8 cellular contexts compared by ENCODE assay signal in the genomic region with DNA sequence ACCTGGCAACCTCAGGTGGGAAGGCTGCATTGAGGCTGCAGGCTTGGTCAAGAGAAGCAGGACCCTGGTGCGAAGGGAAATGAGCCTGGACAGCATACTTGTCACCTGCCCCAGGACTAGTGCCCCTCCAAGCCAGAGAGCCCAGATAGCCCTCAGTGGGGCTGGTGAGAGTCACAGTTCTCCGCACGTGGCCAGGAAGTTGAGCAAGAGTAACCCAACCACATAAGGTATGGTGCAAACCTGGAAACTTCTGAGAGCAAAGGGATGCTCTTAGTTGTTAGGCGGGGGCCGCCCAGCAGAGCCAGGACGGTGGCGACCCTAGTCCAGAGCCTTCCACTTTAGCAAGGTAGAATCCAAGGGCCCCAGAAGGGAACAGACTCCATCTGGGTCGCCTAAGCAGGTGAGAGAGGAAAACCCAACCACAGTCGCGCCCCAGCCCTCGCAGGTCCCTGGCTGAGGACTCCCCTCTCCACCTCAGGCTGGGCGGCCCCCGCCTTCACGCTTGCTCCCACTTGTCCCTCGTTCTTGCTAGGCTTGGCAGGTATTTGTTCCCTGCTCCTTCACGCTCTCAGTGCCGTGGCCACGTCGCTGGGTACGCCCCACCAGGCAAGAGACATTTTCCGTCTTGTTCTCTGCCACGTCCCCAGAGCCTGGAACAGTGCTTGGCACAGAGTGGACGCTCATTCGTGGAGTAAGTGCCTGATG. TPM values are rescaled to one million over a fixed set of nuclear protein-coding genes. Genes with fewer than 3 reads are reported as not detected.
DNase-seq lines count a peak whose midpoint lies in the region; TF ChIP-seq lines count a peak whose summit lies in the region.

No MANE protein-coding gene starts in this region.

- H3K36me3 Mint-ChIP-seq in activated naive CD4-positive, alpha-beta T cell treated with anti-CD3 and anti-CD28 coated beads, Interleukin-2, amount 10 ng/mL, durations not matched to agents 7 days and 5 days = peaks cover 11% of the 10 kb centered on the region

- no peak overlapping the region for H2BK120ac ChIP-seq in mesendoderm (ENCODE audit: low read depth, low read length)

- WGBS in mesendoderm (ENCODE audit: extremely low coverage, insufficient coverage, low lambda C conversion rate) = no CpG with 5 or more reads among the region's 24 CpGs

- H4K8ac ChIP-seq in mesendoderm (ENCODE audit: low read depth, low read length) = no peak overlapping the region

- no peak overlapping the region for H3K23ac ChIP-seq in mesendoderm (ENCODE audit: low read length)

- peak overlapping the region; percentile 80 for H3K56ac ChIP-seq in mesendoderm (ENCODE audit: low read length)

- H3K18ac ChIP-seq in mesendoderm (ENCODE audit: low read length) = no peak overlapping the region

- H3K9me3 ChIP-seq in breast epithelium (no peaks in the 10 kb centered on the region), tibial artery (no peaks in the 10 kb centered on the region)

- no peak for DNase-seq in activated naive CD4-positive, alpha-beta T cell treated with anti-CD3 and anti-CD28 coated beads, Interleukin-2, amount 10 ng/mL, durations not matched to agents 7 days and 5 days
- DNase-seq in activated naive CD4-positive, alpha-beta T cell (lab: John Stamatoyannopoulos, UW) = no peak
- DNase-seq in breast epithelium (ENCODE audit: low spot score in 2 of 2) (no peak), mesendoderm (no peak), tibial artery (no peak), OCI-M2 (lab: John Stamatoyannopoulos, UW; ENCODE audit: unreplicated experiment) (no peak), GM19238 (ENCODE audit: insufficient read length, low spot score) (no peak), GM10266 (ENCODE audit: extremely low spot score) (no peak)

- H3K9ac ChIP-seq in mesendoderm (ENCODE audit: low read length) = no peak overlapping the region

- H4K5ac ChIP-seq in mesendoderm (ENCODE audit: low read length) = no peak overlapping the region

- H3K27me3 Mint-ChIP-seq in activated naive CD4-positive, alpha-beta T cell treated with anti-CD3 and anti-CD28 coated beads, Interleukin-2, amount 10 ng/mL, durations not matched to agents 7 days and 5 days = peaks cover 23% of the 10 kb centered on the region

- H3K4ac ChIP-seq in mesendoderm (ENCODE audit: low read depth, low read length) = no peak overlapping the region

- H3K27me3 ChIP-seq in breast epithelium (no peaks in the 10 kb centered on the region), mesendoderm (ENCODE audit: insufficient read depth, low read length, poor library complexity) (no peaks in the 10 kb centered on the region), tibial artery (no peaks in the 10 kb centered on the region)

- no peaks in the 10 kb centered on the region for H3K36me3 ChIP-seq in breast epithelium
- no peaks in the 10 kb centered on the region for H3K36me3 ChIP-seq in mesendoderm (ENCODE audit: control insufficient read depth, insufficient read depth, low read length)
- H3K36me3 ChIP-seq in tibial artery = peaks cover 0 to 23% (median 6%) of the 10 kb centered on the region in 3 donors

- intact Hi-C loops in breast epithelium (cut with DNase I; ENCODE audit: low total_unique reads) (no loop called here), tibial artery (cut with DNase I; ENCODE audit: low total_unique reads) (loop anchor here (5.0 kb wide), 1 partner anchor 126 kb away; a partner anchor contains a TSS)

- H3K27ac ChIP-seq in breast epithelium (peak overlapping the region; percentile 91 to 96), mesendoderm (ENCODE audit: low read depth, low read length) (no peak overlapping the region), tibial artery (peak overlapping the region; percentile 87 to 92)

- no peak overlapping the region for H2BK5ac ChIP-seq in mesendoderm (ENCODE audit: low read length)

- H3K9me3 Mint-ChIP-seq in activated naive CD4-positive, alpha-beta T cell treated with anti-CD3 and anti-CD28 coated beads, Interleukin-2, amount 10 ng/mL, durations not matched to agents 7 days and 5 days = no peaks in the 10 kb centered on the region

- peak overlapping the region; percentile 98 for H3K4me3 Mint-ChIP-seq in activated naive CD4-positive, alpha-beta T cell treated with anti-CD3 and anti-CD28 coated beads, Interleukin-2, amount 10 ng/mL, durations not matched to agents 7 days and 5 days

- TF ChIP-seq POLR2A in breast epithelium (IDR thresholded peaks at IDR 0.05) = no peak

- H3K79me2 ChIP-seq in mesendoderm (ENCODE audit: control insufficient read depth, insufficient read depth, low read length) = peaks cover 6% of the 10 kb centered on the region

- CTCF ChIA-PET in activated naive CD4-positive, alpha-beta T cell treated with anti-CD3 and anti-CD28 coated beads, Interleukin-2, amount 10 ng/mL, durations not matched to agents 7 days and 5 days (lab: Charles Lee) = interaction anchor here (0.8 to 10.5 kb wide), 14 partner anchors 8 to 190 kb away, joined by 3 to 252 read pairs (median 8); a partner anchor contains a TSS

- no peak overlapping the region for H2BK15ac ChIP-seq in mesendoderm (replicated peaks; ENCODE audit: low read depth)

- peaks cover 24% of the 10 kb centered on the region for H3K4me1 Mint-ChIP-seq in activated naive CD4-positive, alpha-beta T cell treated with anti-CD3 and anti-CD28 coated beads, Interleukin-2, amount 10 ng/mL, durations not matched to agents 7 days and 5 days

- H2AK5ac ChIP-seq in mesendoderm (ENCODE audit: low read length) = no peak overlapping the region

- TF ChIP-seq CTCF in breast epithelium (IDR thresholded peaks at IDR 0.05) (no peak), tibial artery (IDR thresholded peaks at IDR 0.05) (no peak), GM10266 (IDR thresholded peaks at IDR 0.05; ENCODE audit: control insufficient read depth, insufficient read depth, low read depth, missing control alignments) (no peak)

- H3K79me1 ChIP-seq in mesendoderm (ENCODE audit: low read length) = peaks cover 8% of the 10 kb centered on the region

- H3K27ac Mint-ChIP-seq in activated naive CD4-positive, alpha-beta T cell treated with anti-CD3 and anti-CD28 coated beads, Interleukin-2, amount 10 ng/mL, durations not matched to agents 7 days and 5 days = no peak overlapping the region

- H3K4me2 ChIP-seq in mesendoderm (ENCODE audit: low read length) = no peak overlapping the region

- H3K4me1 ChIP-seq in breast epithelium = peaks cover 5 to 10% of the 10 kb centered on the region in 2 donors
- no peaks in the 10 kb centered on the region for H3K4me1 ChIP-seq in mesendoderm (ENCODE audit: control insufficient read depth, low read depth, low read length)
- H3K4me1 ChIP-seq in tibial artery = peaks cover 0 to 30% (median 18%) of the 10 kb centered on the region in 4 donors

- H3K4me3 ChIP-seq in breast epithelium (peak overlapping the region; percentile 77 to 95 (median 86)), mesendoderm (ENCODE audit: low read length) (no peak overlapping the region), tibial artery (peak overlapping the region; percentile 74 to 80)

RNA-seq across cellular contexts. Expression of a gene that starts 1.1 kb away (rescaled TPM):
- 10 to 100 TPM; 23.2 to 25.0 (median 23.9) TPM for total RNA-seq in breast epithelium
- 11.7 TPM for polyA plus RNA-seq in mesendoderm (2013, experiment 1 of 2)
- 11.5 TPM for polyA plus RNA-seq in mesendoderm (2013, experiment 2 of 2)

RNA-seq across cellular contexts. Expression of a gene that starts 19.1 kb away (rescaled TPM):
- 10 to 100 TPM in 1 of 3 donors, 1 to 10 TPM in 1, not detected in 1; 8.5 to 12.1 TPM for total RNA-seq in breast epithelium
- polyA plus RNA-seq in mesendoderm (2013, experiment 1 of 2) = 1.2 TPM
- 1.2 TPM for polyA plus RNA-seq in mesendoderm (2013, experiment 2 of 2)

RNA-seq across cellular contexts. Expression of a gene that starts 36.0 kb away (rescaled TPM):
- total RNA-seq in breast epithelium = 10 to 100 TPM in 1 of 3 donors, 1 to 10 TPM in 2; 3.5 to 10.5 (median 5.0) TPM
- 0.01 TPM for polyA plus RNA-seq in mesendoderm (2013, experiment 1 of 2)
- polyA plus RNA-seq in mesendoderm (2013, experiment 2 of 2) = not detected

RNA-seq across cellular contexts. Expression of a gene that starts 49.3 kb away (rescaled TPM):
- total RNA-seq in breast epithelium = 100 to 1,000 TPM in 1 of 3 donors, 10 to 100 TPM in 1, 1 to 10 TPM in 1; 1.8 to 134 (median 86.5) TPM
- 90.7 TPM for polyA plus RNA-seq in mesendoderm (2013, experiment 1 of 2)
- 92.6 TPM for polyA plus RNA-seq in mesendoderm (2013, experiment 2 of 2)
